ENCODE assay signal across 6 cellular contexts in the genomic region with DNA sequence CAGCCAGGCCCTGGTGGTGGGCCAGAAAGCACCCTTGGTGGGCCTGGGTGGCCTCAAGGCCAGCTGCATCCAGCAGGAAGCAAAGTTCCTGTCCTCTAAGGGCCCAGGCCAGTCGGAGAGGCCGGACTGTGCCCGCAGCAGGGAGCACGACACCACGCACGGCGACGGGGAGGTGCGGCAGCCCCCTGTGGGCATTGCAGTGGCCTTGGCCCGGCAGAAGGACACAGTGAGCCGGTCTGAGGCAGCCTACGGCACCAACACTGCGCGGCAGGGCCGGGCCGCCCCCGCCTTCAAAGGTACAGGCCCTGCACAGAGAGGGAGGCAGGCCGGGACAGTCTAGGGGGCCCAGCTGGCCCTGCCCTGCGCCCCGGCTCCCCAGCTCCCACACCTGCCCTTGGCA.
"Had no signal": no experiment of that assay in that cellular context is flagged by ENCODE, and none has a peak within 500 bp of the region (broad histone marks: within the 10 kb centered on the region; RNA-seq: fewer than 3 reads in every experiment).

No MANE protein-coding gene starts in this region.

- H3K4me3 ChIP-seq: GM23248, K562 had no signal

- H3K27ac ChIP-seq: GM23248 had no signal

- DNase-seq: GM23248, GOT3, H9, HCEC 1CT, KG1 had no signal

- H3K9ac ChIP-seq: GM23248 had no signal

- ATAC-seq: K562 had no signal

- H2AFZ ChIP-seq: GM23248 had no signal
